ENCODE assay signal across 23 cellular contexts in the genomic region with DNA sequence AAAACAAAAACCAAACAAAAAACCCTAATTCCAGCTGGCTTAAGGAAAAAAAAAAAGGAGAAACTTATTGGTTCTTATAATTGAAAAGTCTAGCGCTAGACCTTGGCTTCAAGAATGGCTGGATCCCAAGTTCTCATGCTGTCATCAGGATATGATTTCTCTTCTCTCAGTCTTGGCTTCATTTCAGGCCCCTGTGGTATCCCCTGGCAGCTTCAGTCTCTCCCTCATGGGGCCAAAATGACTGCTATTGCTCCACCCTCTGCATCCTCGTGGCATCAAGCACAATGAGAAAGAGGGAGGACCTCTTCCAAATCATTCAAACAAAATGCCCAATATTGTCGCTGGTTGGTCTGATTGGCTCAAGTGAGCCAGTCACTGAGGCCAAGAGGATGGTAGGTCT.
"Had no signal": no experiment of that assay in that cellular context is flagged by ENCODE, and none has a peak within 500 bp of the region (broad histone marks: within the 10 kb centered on the region; RNA-seq: fewer than 3 reads in every experiment).

No MANE protein-coding gene starts in this region.

- H3K36me3 ChIP-seq: ascending aorta, breast epithelium, heart right ventricle, lower lobe of right lung, neural progenitor cell, upper lobe of left lung, WERI-Rb-1 had no signal

- H3K9me3 Mint-ChIP-seq: activated naive CD4-positive, alpha-beta T cell treated with anti-CD3 and anti-CD28 coated beads, Interleukin-2, amount 50 U/mL, for 72 hours; naive thymus-derived CD4-positive, alpha-beta T cell; neural progenitor cell; T-cell had no signal

- H3K4me1 ChIP-seq: ascending aorta, breast epithelium, heart right ventricle, lower lobe of right lung, upper lobe of left lung had no signal

- DNase-seq: activated CD4-positive, alpha-beta T cell treated with anti-CD3 and anti-CD28 coated beads for 1 hour; activated CD4-positive, alpha-beta T cell treated with anti-CD3 and anti-CD28 coated beads, Interleukin-2, amount 50 U/mL, for 1 hour; activated CD8-positive, alpha-beta T cell treated with anti-CD3 and anti-CD28 coated beads, Interleukin-2, amount 10 ng/mL, durations not matched to agents 7 days and 5 days; activated gamma-delta T cell treated with Interleukin-2 at 50 U/mL for 16 hours; cerebellar nuclear complex; cortex of kidney; erythroblast; foreskin fibroblast; heart right ventricle; kidney; lower lobe of right lung; naive thymus-derived CD4-positive, alpha-beta T cell; retina; stimulated activated CD4-positive, alpha-beta T cell treated with anti-CD3 and anti-CD28 coated beads, Interleukin-4, amount 100 ng/mL, for 24 hours; stimulated activated naive CD4-positive, alpha-beta T cell treated with Interleukin-2 at 50 U/mL for 16 hours; T-cell; upper lobe of left lung; WERI-Rb-1 had no signal

- H3K4me3 ChIP-seq: ascending aorta, breast epithelium, heart right ventricle, lower lobe of right lung, neural progenitor cell, upper lobe of left lung had no signal

- H3K4me3 Mint-ChIP-seq: activated CD8-positive, alpha-beta T cell treated with anti-CD3 and anti-CD28 coated beads, Interleukin-2, amount 10 ng/mL, durations not matched to agents 7 days and 5 days; naive thymus-derived CD4-positive, alpha-beta T cell; neural progenitor cell; T-cell had no signal

- H3K36me3 Mint-ChIP-seq: activated naive CD4-positive, alpha-beta T cell treated with anti-CD3 and anti-CD28 coated beads, Interleukin-2, amount 50 U/mL, for 72 hours; naive thymus-derived CD4-positive, alpha-beta T cell; neural progenitor cell; T-cell had no signal

- H3K27ac Mint-ChIP-seq: activated CD8-positive, alpha-beta T cell treated with anti-CD3 and anti-CD28 coated beads, Interleukin-2, amount 10 ng/mL, durations not matched to agents 7 days and 5 days; activated naive CD4-positive, alpha-beta T cell treated with anti-CD3 and anti-CD28 coated beads, Interleukin-2, amount 50 U/mL, for 72 hours; naive thymus-derived CD4-positive, alpha-beta T cell; neural progenitor cell; progenitor cell of endocrine pancreas; T-cell had no signal

- H3K9ac ChIP-seq: neural progenitor cell had no signal

- H3K27me3 ChIP-seq: ascending aorta, breast epithelium, heart right ventricle, neural progenitor cell, upper lobe of left lung had no signal

- H3K4me1 Mint-ChIP-seq: naive thymus-derived CD4-positive, alpha-beta T cell; neural progenitor cell; T-cell had no signal

- H3K4me2 ChIP-seq: neural progenitor cell had no signal

- H3K27me3 Mint-ChIP-seq: progenitor cell of endocrine pancreas, T-cell had no signal

- H3K27ac ChIP-seq: ascending aorta, breast epithelium, heart right ventricle, lower lobe of right lung, neural progenitor cell, upper lobe of left lung, WERI-Rb-1 had no signal
